8 cellular contexts compared by ENCODE assay signal in the genomic region with DNA sequence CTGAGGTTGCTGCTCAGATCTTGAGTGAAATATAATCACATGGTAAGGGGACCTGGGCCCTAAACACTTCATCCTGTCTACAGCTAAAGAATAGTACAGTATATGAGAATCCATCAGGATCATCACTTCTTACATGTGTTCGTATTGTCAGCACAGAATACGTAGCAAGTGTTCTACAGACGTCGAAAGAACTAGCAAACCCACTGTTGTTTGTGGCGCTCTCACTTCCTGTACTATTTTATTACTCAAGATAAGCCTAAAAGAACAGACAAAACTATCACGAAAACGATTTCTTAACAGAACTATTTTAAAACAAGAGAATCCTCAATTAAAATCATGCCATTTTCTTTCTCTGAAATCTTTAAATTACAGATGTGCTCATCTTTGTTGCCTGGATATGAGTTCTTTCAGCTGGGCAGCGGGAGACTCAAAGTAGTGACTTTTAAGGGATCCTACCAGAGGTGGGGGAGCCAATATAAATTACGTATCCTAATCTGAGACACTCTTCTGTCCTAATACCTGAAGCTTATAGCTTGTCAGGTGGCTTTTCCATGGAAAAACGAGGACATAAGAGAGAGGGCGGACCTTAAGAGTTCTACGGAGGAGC. TPM values are rescaled to one million over a fixed set of nuclear protein-coding genes. Genes with fewer than 3 reads are reported as not detected.
DNase-seq lines count a peak whose midpoint lies in the region; ATAC-seq and TF ChIP-seq lines count a peak whose summit lies in the region.

No MANE protein-coding gene starts in this region.

- H3K27ac Mint-ChIP-seq in CD14-positive monocyte = peak overlapping the region; percentile 99 to 100 (median 100)
- peak overlapping the region; percentile 99 for H3K27ac Mint-ChIP-seq in dendritic cell treated with granulocyte-macrophage colony-stimulating factor and Interleukin-4, amounts not matched to agents 40 ng/mL and 50 ng/mL, for 4 days

- H3K27me3 ChIP-seq in SJSA1 (replicated peaks) = no peaks in the 10 kb centered on the region
- H3K27me3 ChIP-seq in mucosa of rectum (ENCODE audit: control insufficient read depth in 2 of 2, insufficient read depth in 2 of 2, low read length in 2 of 2) = no peaks in the 10 kb centered on the region

- intact Hi-C loops in CD14-positive monocyte (cut with micrococcal nuclease) = loop anchor here (5.0 to 10.0 kb wide), 2 partner anchors 153 to 226 kb away; no protein-coding TSS in a partner anchor
- intact Hi-C loops in dendritic cell treated with granulocyte-macrophage colony-stimulating factor and Interleukin-4, amounts not matched to agents 40 ng/mL and 50 ng/mL, for 4 days (cut with micrococcal nuclease) = loop anchor here (2.0 to 10.0 kb wide), 3 partner anchors 84 to 221 kb away; partner anchors contain the start of genes CTTNBP2NL and WNT2B

- peaks cover 42% of the 10 kb centered on the region for H3K36me3 ChIP-seq in SJSA1
- H3K36me3 ChIP-seq in mucosa of rectum (ENCODE audit: control insufficient read depth in 2 of 2, insufficient read depth in 2 of 2, low read length in 2 of 2) = peaks cover 2 to 6% of the 10 kb centered on the region in 2 donors

- peak overlapping the region; percentile 99 for H3K4me3 Mint-ChIP-seq in CD14-positive monocyte
- H3K4me3 Mint-ChIP-seq in dendritic cell treated with granulocyte-macrophage colony-stimulating factor and Interleukin-4, amounts not matched to agents 40 ng/mL and 50 ng/mL, for 4 days = peak overlapping the region; percentile 97

- TF ChIP-seq CTCF in CD14-positive monocyte (IDR thresholded peaks at IDR 0.05) = no peak

- DNase-seq in CD14-positive monocyte (ENCODE audit: low spot score) (no peak), SJSA1 (ENCODE audit: low read depth in 1 of 2, low spot score in 2 of 2) (peak in 1 of 2 experiments; percentile 63), COR-L47 (lab: John Stamatoyannopoulos, UW) (no peak), UCSD-AML1 (lab: John Stamatoyannopoulos, UW; ENCODE audit: unreplicated experiment) (no peak)

- H3K9me3 Mint-ChIP-seq in CD14-positive monocyte = peaks cover 0 to 2% (median 0%) of the 10 kb centered on the region in 7 donors
- no peaks in the 10 kb centered on the region for H3K9me3 Mint-ChIP-seq in dendritic cell treated with granulocyte-macrophage colony-stimulating factor and Interleukin-4, amounts not matched to agents 40 ng/mL and 50 ng/mL, for 4 days

- peaks cover 6 to 15% of the 10 kb centered on the region in 2 donors for H3K36me3 Mint-ChIP-seq in CD14-positive monocyte
- peaks cover 45% of the 10 kb centered on the region for H3K36me3 Mint-ChIP-seq in dendritic cell treated with granulocyte-macrophage colony-stimulating factor and Interleukin-4, amounts not matched to agents 40 ng/mL and 50 ng/mL, for 4 days (ENCODE audit: low read depth)

- H3K9me3 ChIP-seq in SJSA1 (replicated peaks) (no peaks in the 10 kb centered on the region), mucosa of rectum (ENCODE audit: control insufficient read depth in 2 of 2, low read length in 2 of 2) (no peaks in the 10 kb centered on the region)

- H3K4me1 Mint-ChIP-seq in CD14-positive monocyte = peaks cover 37% of the 10 kb centered on the region
- H3K4me1 Mint-ChIP-seq in dendritic cell treated with granulocyte-macrophage colony-stimulating factor and Interleukin-4, amounts not matched to agents 40 ng/mL and 50 ng/mL, for 4 days (ENCODE audit: low read depth) = peaks cover 24% of the 10 kb centered on the region

- H3K4me1 ChIP-seq in SJSA1 (replicated peaks) (peaks cover 23% of the 10 kb centered on the region), mucosa of rectum (ENCODE audit: control insufficient read depth in 2 of 2, insufficient read depth in 2 of 2, low read length in 2 of 2) (peaks cover 10 to 13% of the 10 kb centered on the region in 2 donors)

- H3K27ac ChIP-seq in SJSA1 = peak overlapping the region; percentile 96
- H3K27ac ChIP-seq in mucosa of rectum (ENCODE audit: low read depth in 2 of 2, low read length in 2 of 2) = peak overlapping the region; percentile 100

- H3K9ac ChIP-seq in mucosa of rectum (ENCODE audit: low read depth in 1 of 2, low read length in 2 of 2) = peak overlapping the region; percentile 100

- H3K4me3 ChIP-seq in SJSA1 (peak overlapping the region; percentile 68), mucosa of rectum (ENCODE audit: low read length in 2 of 2) (peak overlapping the region; percentile 88 to 99)

- no peaks in the 10 kb centered on the region for H3K27me3 Mint-ChIP-seq in CD14-positive monocyte (ENCODE audit: low read depth in 3 of 3)
- no peaks in the 10 kb centered on the region for H3K27me3 Mint-ChIP-seq in dendritic cell treated with granulocyte-macrophage colony-stimulating factor and Interleukin-4, amounts not matched to agents 40 ng/mL and 50 ng/mL, for 4 days

- ATAC-seq in GM18907 (IDR thresholded peaks at IDR 0.05; ENCODE audit: unreplicated experiment) (peak; percentile 29), HG02571 (IDR thresholded peaks at IDR 0.05; ENCODE audit: unreplicated experiment) (no peak)

RNA-seq across cellular contexts. Expression of gene ST7L, which starts 0.7 kb away (rescaled TPM):
- polyA plus RNA-seq in CD14-positive monocyte = 1 to 10 TPM; 5.4 to 6.1 TPM
- total RNA-seq in SJSA1 (2014; rRNA removed; shearing (Covaris generic)) = 15.0 and 28.4 TPM in 2 replicates

RNA-seq across cellular contexts. Expression of gene CAPZA1, which starts 1.4 kb away (rescaled TPM):
- polyA plus RNA-seq in CD14-positive monocyte = 100 to 1,000 TPM; 339 to 357 TPM
- 198 and 301 TPM in 2 replicates for total RNA-seq in SJSA1 (2014; rRNA removed; shearing (Covaris generic))

RNA-seq across cellular contexts. Expression of gene MOV10, which starts 56.2 kb away (rescaled TPM):
- polyA plus RNA-seq in CD14-positive monocyte = 10 to 100 TPM; 12.0 to 13.6 TPM
- total RNA-seq in SJSA1 (2014; rRNA removed; shearing (Covaris generic)) = 47.4 and 57.0 TPM in 2 replicates
